In the genomic region with DNA sequence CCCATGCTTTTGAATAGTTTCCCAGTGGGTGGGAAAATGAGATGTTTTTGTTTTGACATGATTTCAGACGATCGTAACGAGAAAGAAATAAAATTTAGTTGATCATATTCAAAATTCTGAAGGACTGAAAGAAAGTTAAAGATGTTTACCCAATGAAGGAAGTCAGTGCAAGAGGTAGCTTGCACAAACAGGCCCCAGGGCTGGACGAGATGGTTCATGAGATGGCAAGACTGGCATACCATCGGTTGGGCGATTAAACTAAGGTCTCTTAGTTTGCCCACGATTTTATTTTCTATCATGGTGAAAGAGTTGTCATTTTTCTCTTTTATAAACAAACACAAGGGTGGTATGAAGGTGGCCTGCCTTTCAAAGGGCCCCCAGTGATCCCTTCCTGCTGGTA, we compare ENCODE assay signal across 5 cellular contexts.
"Had no signal": no experiment of that assay in that cellular context is flagged by ENCODE, and none has a peak within 500 bp of the region (broad histone marks: within the 10 kb centered on the region; RNA-seq: fewer than 3 reads in every experiment).

No MANE protein-coding gene starts in this region.

- DNase-seq: IMR-90, KBM-7, KG1 had no signal

- H3K4me3 ChIP-seq: K562 had no signal

- H3K27ac ChIP-seq: HL-60 had no signal
